In genomic region chr19:47098608-47099007, GRCh38 we compare ENCODE assay signal across 9 cellular contexts. TPM values are rescaled to one million over a fixed set of nuclear protein-coding genes. Genes with fewer than 3 reads are reported as not detected.
A peak's percentile ranks its signal among the peaks of the same experiment; 100 is the strongest.
DNase-seq lines count a peak whose midpoint lies in the region; ATAC-seq and TF ChIP-seq lines count a peak whose summit lies in the region.
"Had no signal": no experiment of that assay in that cellular context is flagged by ENCODE, and none has a peak within 500 bp of the region (broad histone marks: within the 10 kb centered on the region; RNA-seq: fewer than 3 reads in every experiment).

No MANE protein-coding gene starts in this region.

- H3K4me3 Mint-ChIP-seq in CD4-positive, alpha-beta memory T cell = peak overlapping the region in 1 of 8 donors; percentile 17
- H3K4me3 Mint-ChIP-seq in activated T-helper 2 cell treated with anti-CD3 and anti-CD28 coated beads, Interferon-gamma antibody, Interleukin-2, Interleukin-4, amounts not matched to agents 10 μg/mL and 5 μg/mL and 100 μg/mL, durations not matched to agents 14 hours and 24 hours and 36 hours (ENCODE audit: low read depth) = no peak overlapping the region
- H3K4me3 Mint-ChIP-seq in natural killer cell treated with Interleukin-12 subunit alpha and Interleukin-12 subunit beta and Interleukin-15 and Interleukin-18, amount 100 ng/mL, for 72 hours = no peak overlapping the region

- no peak for DNase-seq in CD4-positive, alpha-beta memory T cell
- no peak for DNase-seq in activated T-helper 2 cell treated with anti-CD3 and anti-CD28 coated beads, Interferon-gamma antibody, Interleukin-2, Interleukin-4, amounts not matched to agents 10 μg/mL and 5 μg/mL and 100 μg/mL, durations not matched to agents 14 hours and 24 hours and 36 hours (ENCODE audit: low spot score)
- no peak for DNase-seq in natural killer cell treated with Interleukin-12 subunit alpha and Interleukin-12 subunit beta and Interleukin-15 and Interleukin-18, amount 100 ng/mL, for 72 hours (ENCODE audit: low spot score)
- DNase-seq in inferior parietal cortex (ENCODE audit: extremely low spot score) (no peak), germinal center (ENCODE audit: low spot score) (no peak), anterior cingulate cortex (lab: John Stamatoyannopoulos, UW) (no peak)
- DNase-seq: MM.1S had no signal

- POLR2A ChIA-PET in CD4-positive, alpha-beta memory T cell (lab: Charles Lee; ENCODE audit: partially characterized antibody) = interaction anchor here (0.8 to 10.2 kb wide), 2 partner anchors 12 to 34 kb away, joined by 3 to 307 read pairs; partner anchors contain the start of gene ZC3H4

- peaks cover 18 to 30% of the 10 kb centered on the region in 2 donors for H3K36me3 Mint-ChIP-seq in CD4-positive, alpha-beta memory T cell
- H3K36me3 Mint-ChIP-seq in activated T-helper 2 cell treated with anti-CD3 and anti-CD28 coated beads, Interferon-gamma antibody, Interleukin-2, Interleukin-4, amounts not matched to agents 10 μg/mL and 5 μg/mL and 100 μg/mL, durations not matched to agents 14 hours and 24 hours and 36 hours (ENCODE audit: low read depth) = peaks cover 50% of the 10 kb centered on the region
- H3K36me3 Mint-ChIP-seq in natural killer cell treated with Interleukin-12 subunit alpha and Interleukin-12 subunit beta and Interleukin-15 and Interleukin-18, amount 100 ng/mL, for 72 hours = peaks cover 9% of the 10 kb centered on the region

- no peaks in the 10 kb centered on the region for H3K9me3 Mint-ChIP-seq in CD4-positive, alpha-beta memory T cell
- no peaks in the 10 kb centered on the region for H3K9me3 Mint-ChIP-seq in activated T-helper 2 cell treated with anti-CD3 and anti-CD28 coated beads, Interferon-gamma antibody, Interleukin-2, Interleukin-4, amounts not matched to agents 10 μg/mL and 5 μg/mL and 100 μg/mL, durations not matched to agents 14 hours and 24 hours and 36 hours
- H3K9me3 Mint-ChIP-seq in natural killer cell treated with Interleukin-12 subunit alpha and Interleukin-12 subunit beta and Interleukin-15 and Interleukin-18, amount 100 ng/mL, for 72 hours = no peaks in the 10 kb centered on the region

- intact Hi-C loops in CD4-positive, alpha-beta memory T cell (cut with micrococcal nuclease) = no loop called here
- intact Hi-C loops in activated T-helper 2 cell treated with anti-CD3 and anti-CD28 coated beads, Interferon-gamma antibody, Interleukin-2, Interleukin-4, amounts not matched to agents 10 μg/mL and 5 μg/mL and 100 μg/mL, durations not matched to agents 14 hours and 24 hours and 36 hours (cut with micrococcal nuclease) = loop anchor here (5.0 kb wide), 1 partner anchor 144 kb away; no protein-coding TSS in a partner anchor

- H3K9me3 ChIP-seq in CD4-positive, alpha-beta memory T cell (ENCODE audit: control insufficient read depth in 1 of 2, low read length in 2 of 2) = no peaks in the 10 kb centered on the region

- peaks cover 48% of the 10 kb centered on the region for H3K4me1 ChIP-seq in CD4-positive, alpha-beta memory T cell (ENCODE audit: insufficient read depth, low read length)

- H3K27ac Mint-ChIP-seq in CD4-positive, alpha-beta memory T cell = peak overlapping the region in 6 of 7 donors; percentile 4 to 68 (median 33)
- peak overlapping the region; percentile 60 for H3K27ac Mint-ChIP-seq in activated T-helper 2 cell treated with anti-CD3 and anti-CD28 coated beads, Interferon-gamma antibody, Interleukin-2, Interleukin-4, amounts not matched to agents 10 μg/mL and 5 μg/mL and 100 μg/mL, durations not matched to agents 14 hours and 24 hours and 36 hours
- H3K27ac Mint-ChIP-seq in natural killer cell treated with Interleukin-12 subunit alpha and Interleukin-12 subunit beta and Interleukin-15 and Interleukin-18, amount 100 ng/mL, for 72 hours = peak overlapping the region; percentile 73 to 100

- no peaks in the 10 kb centered on the region for H3K27me3 ChIP-seq in CD4-positive, alpha-beta memory T cell (ENCODE audit: insufficient read depth, low read length)

- peaks cover 34 to 79% (median 55%) of the 10 kb centered on the region in 4 donors for H3K4me1 Mint-ChIP-seq in CD4-positive, alpha-beta memory T cell
- H3K4me1 Mint-ChIP-seq in activated T-helper 2 cell treated with anti-CD3 and anti-CD28 coated beads, Interferon-gamma antibody, Interleukin-2, Interleukin-4, amounts not matched to agents 10 μg/mL and 5 μg/mL and 100 μg/mL, durations not matched to agents 14 hours and 24 hours and 36 hours (ENCODE audit: low read depth) = peaks cover 63% of the 10 kb centered on the region
- peaks cover 47 to 52% of the 10 kb centered on the region in 2 donors for H3K4me1 Mint-ChIP-seq in natural killer cell treated with Interleukin-12 subunit alpha and Interleukin-12 subunit beta and Interleukin-15 and Interleukin-18, amount 100 ng/mL, for 72 hours (ENCODE audit: low read depth in 2 of 2)

- H3K36me3 ChIP-seq in CD4-positive, alpha-beta memory T cell (ENCODE audit: insufficient read depth, low read length) = peaks cover 15% of the 10 kb centered on the region

- CTCF ChIA-PET in CD4-positive, alpha-beta memory T cell (lab: Charles Lee; ENCODE audit: partially characterized antibody) = interaction anchor here (1.2 to 5.6 kb wide), 5 partner anchors 14 to 86 kb away, joined by 3 to 35 read pairs (median 4); partner anchors contain the start of gene ZC3H4

- H3K27me3 Mint-ChIP-seq in CD4-positive, alpha-beta memory T cell = no peaks in the 10 kb centered on the region
- no peaks in the 10 kb centered on the region for H3K27me3 Mint-ChIP-seq in activated T-helper 2 cell treated with anti-CD3 and anti-CD28 coated beads, Interferon-gamma antibody, Interleukin-2, Interleukin-4, amounts not matched to agents 10 μg/mL and 5 μg/mL and 100 μg/mL, durations not matched to agents 14 hours and 24 hours and 36 hours (ENCODE audit: low read depth)
- H3K27me3 Mint-ChIP-seq in natural killer cell treated with Interleukin-12 subunit alpha and Interleukin-12 subunit beta and Interleukin-15 and Interleukin-18, amount 100 ng/mL, for 72 hours = no peaks in the 10 kb centered on the region

- no peak overlapping the region for H3K4me3 ChIP-seq in CD4-positive, alpha-beta memory T cell (ENCODE audit: low read length in 2 of 2)

- no peak for ATAC-seq in natural killer cell treated with Interleukin-12 subunit alpha and Interleukin-12 subunit beta and Interleukin-15 and Interleukin-18, amount 100 ng/mL, for 72 hours
- ATAC-seq in HG02678 (IDR thresholded peaks at IDR 0.05; ENCODE audit: unreplicated experiment) = no peak

- no peak for TF ChIP-seq CTCF in 22Rv1 (IDR thresholded peaks at IDR 0.05)

- peak overlapping the region; percentile 86 for H3K27ac ChIP-seq in 22Rv1
- H3K27ac ChIP-seq in CD4-positive, alpha-beta memory T cell (ENCODE audit: low read depth, low read length) = no peak overlapping the region

RNA-seq across cellular contexts. Expression of gene ZC3H4, which starts 15.0 kb away (rescaled TPM):
- total RNA-seq in CD4-positive, alpha-beta memory T cell = 10 to 100 TPM; 74.8 to 75.7 TPM
- polyA plus RNA-seq in CD4-positive, alpha-beta memory T cell = 1 to 10 TPM in 1 of 2 donors, under 1 TPM in 1; 0.33 to 3.4 TPM
- total RNA-seq in activated T-helper 2 cell treated with anti-CD3 and anti-CD28 coated beads, Interferon-gamma antibody, Interleukin-2, Interleukin-4, amounts not matched to agents 10 μg/mL and 5 μg/mL and 100 μg/mL, durations not matched to agents 14 hours and 24 hours and 36 hours = 97.1 and 104 TPM in 2 replicates
- 100 to 1,000 TPM; 150 to 169 TPM for total RNA-seq in natural killer cell treated with Interleukin-12 subunit alpha and Interleukin-12 subunit beta and Interleukin-15 and Interleukin-18, amount 100 ng/mL, for 72 hours

RNA-seq across cellular contexts. Expression of gene SAE1, which starts 32.0 kb away (rescaled TPM):
- total RNA-seq in CD4-positive, alpha-beta memory T cell = 10 to 100 TPM; 35.3 to 36.0 TPM
- 100 to 1,000 TPM; 107 to 182 TPM for polyA plus RNA-seq in CD4-positive, alpha-beta memory T cell
- 151 and 154 TPM in 2 replicates for total RNA-seq in activated T-helper 2 cell treated with anti-CD3 and anti-CD28 coated beads, Interferon-gamma antibody, Interleukin-2, Interleukin-4, amounts not matched to agents 10 μg/mL and 5 μg/mL and 100 μg/mL, durations not matched to agents 14 hours and 24 hours and 36 hours
- 100 to 1,000 TPM in 1 of 2 donors, 10 to 100 TPM in 1; 95.6 to 158 TPM for total RNA-seq in natural killer cell treated with Interleukin-12 subunit alpha and Interleukin-12 subunit beta and Interleukin-15 and Interleukin-18, amount 100 ng/mL, for 72 hours

RNA-seq across cellular contexts. Expression of gene TMEM160, which starts 50.2 kb away (rescaled TPM):
- 10 to 100 TPM; 34.1 to 36.0 TPM for total RNA-seq in CD4-positive, alpha-beta memory T cell
- polyA plus RNA-seq in CD4-positive, alpha-beta memory T cell = 100 to 1,000 TPM; 112 to 133 TPM
- total RNA-seq in activated T-helper 2 cell treated with anti-CD3 and anti-CD28 coated beads, Interferon-gamma antibody, Interleukin-2, Interleukin-4, amounts not matched to agents 10 μg/mL and 5 μg/mL and 100 μg/mL, durations not matched to agents 14 hours and 24 hours and 36 hours = 48.0 and 49.1 TPM in 2 replicates
- total RNA-seq in natural killer cell treated with Interleukin-12 subunit alpha and Interleukin-12 subunit beta and Interleukin-15 and Interleukin-18, amount 100 ng/mL, for 72 hours = 10 to 100 TPM; 35.0 to 62.7 TPM

Comparison
In these comparisons a context has a peak if more than half of its experiments do, and no peak if none do; other contexts are left out.
1. H3K27ac Mint-ChIP-seq: peak in every context shown above with its lines; median percentile 86 in natural killer cell treated with Interleukin-12 subunit alpha and Interleukin-12 subunit beta and Interleukin-15 and Interleukin-18, amount 100 ng/mL, for 72 hours; 60 in activated T-helper 2 cell treated with anti-CD3 and anti-CD28 coated beads, Interferon-gamma antibody, Interleukin-2, Interleukin-4, amounts not matched to agents 10 μg/mL and 5 μg/mL and 100 μg/mL, durations not matched to agents 14 hours and 24 hours and 36 hours; 33 in CD4-positive, alpha-beta memory T cell.